Comparison of ENCODE assay signal across 13 cellular contexts in the genomic region with DNA sequence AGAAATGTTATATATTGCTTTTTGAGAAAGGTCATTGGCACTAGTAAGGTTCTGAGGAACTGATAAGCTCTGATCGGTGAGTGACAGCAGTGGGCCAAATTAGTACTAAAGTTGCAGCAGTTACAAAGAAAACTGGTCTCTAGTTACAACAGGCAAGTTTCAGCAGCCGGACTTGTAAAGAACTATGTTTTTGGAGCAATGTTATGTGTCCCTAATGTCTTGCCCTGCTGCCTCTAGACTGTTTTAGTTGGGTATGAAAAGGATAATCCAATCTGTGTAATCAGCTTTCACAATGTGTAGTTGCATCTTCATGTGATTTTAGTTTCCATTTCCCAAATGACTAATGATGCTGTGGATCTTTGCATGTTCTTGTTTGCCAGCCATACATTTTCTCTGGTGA.
DNase-seq lines count a peak whose midpoint lies in the region; ATAC-seq lines count a peak whose summit lies in the region.
"Had no signal": no experiment of that assay in that cellular context is flagged by ENCODE, and none has a peak within 500 bp of the region (broad histone marks: within the 10 kb centered on the region; RNA-seq: fewer than 3 reads in every experiment).

No MANE protein-coding gene starts in this region.

- intact Hi-C loops in activated CD4-positive, alpha-beta memory T cell treated with anti-CD3 and anti-CD28 coated beads for 36 hours (cut with micrococcal nuclease), result loop anchor here (1.0 to 5.0 kb wide), 6 partner anchors 24 to 195 kb away; a partner anchor contains a TSS
- intact Hi-C loops in aorta (cut with DNase I), result no loop called here

- no peak overlapping the region for H3K27ac ChIP-seq in aorta (ENCODE audit: low read depth in 1 of 2, low read length in 2 of 2)
- H3K27ac ChIP-seq: skin epidermis had no signal

- no peaks in the 10 kb centered on the region for H3K9me3 Mint-ChIP-seq in activated CD4-positive, alpha-beta memory T cell treated with anti-CD3 and anti-CD28 coated beads for 36 hours
- H3K9me3 Mint-ChIP-seq: HFFc6 had no signal

- H3K4me3 Mint-ChIP-seq in activated CD4-positive, alpha-beta memory T cell treated with anti-CD3 and anti-CD28 coated beads for 36 hours, result no peak overlapping the region
- H3K4me3 Mint-ChIP-seq: CD14-positive monocyte, HFFc6 had no signal

- H3K4me1 ChIP-seq in aorta (ENCODE audit: control insufficient read depth in 1 of 2, insufficient read depth in 2 of 2, low read length in 2 of 2), result no peaks in the 10 kb centered on the region

- H3K9me3 ChIP-seq in aorta (ENCODE audit: control insufficient read depth, low read length), result no peaks in the 10 kb centered on the region

- no peaks in the 10 kb centered on the region for H3K36me3 ChIP-seq in aorta (ENCODE audit: control insufficient read depth in 1 of 2, insufficient read depth in 2 of 2, low read length in 1 of 2)

- CTCF ChIA-PET in activated CD4-positive, alpha-beta memory T cell treated with anti-CD3 and anti-CD28 coated beads for 36 hours (lab: Charles Lee), result interaction anchor here (0.8 to 1.3 kb wide), 4 partner anchors 24 to 181 kb away, joined by 3 read pairs; no protein-coding TSS in a partner anchor

- peaks cover 70% of the 10 kb centered on the region for H3K4me1 Mint-ChIP-seq in activated CD4-positive, alpha-beta memory T cell treated with anti-CD3 and anti-CD28 coated beads for 36 hours (ENCODE audit: low read depth)
- H3K4me1 Mint-ChIP-seq: CD14-positive monocyte had no signal

- H3K36me3 Mint-ChIP-seq in activated CD4-positive, alpha-beta memory T cell treated with anti-CD3 and anti-CD28 coated beads for 36 hours, result no peaks in the 10 kb centered on the region
- H3K36me3 Mint-ChIP-seq: CD14-positive monocyte had no signal

- H3K27me3 ChIP-seq in aorta (ENCODE audit: control insufficient read depth in 1 of 2, insufficient read depth in 2 of 2, low read length in 1 of 2), result no peaks in the 10 kb centered on the region

- ATAC-seq in GM18868 (IDR thresholded peaks at IDR 0.05; ENCODE audit: unreplicated experiment), result peak; percentile 83
- ATAC-seq in HG02970 (IDR thresholded peaks at IDR 0.05; ENCODE audit: low FRiP score, unreplicated experiment), result peak; percentile 54
- no peak for ATAC-seq in HG03139 (IDR thresholded peaks at IDR 0.05; ENCODE audit: unreplicated experiment)
- no peak for ATAC-seq in aorta (ENCODE audit: low FRiP score)
- no peak for ATAC-seq in HG03521 (IDR thresholded peaks at IDR 0.05; ENCODE audit: unreplicated experiment)
- ATAC-seq: esophagus mucosa had no signal

- no peak overlapping the region for H3K4me3 ChIP-seq in aorta (ENCODE audit: low read length in 2 of 2)
- H3K4me3 ChIP-seq: skin epidermis had no signal

- WGBS in aorta, 2 donors, result 3 to 9% methylated on average over 2 of the region's 2 CpGs

- H3K27ac Mint-ChIP-seq in activated CD4-positive, alpha-beta memory T cell treated with anti-CD3 and anti-CD28 coated beads for 36 hours, result peak overlapping the region; percentile 76
- H3K27ac Mint-ChIP-seq: CD14-positive monocyte, HFFc6 had no signal

- POLR2A ChIA-PET in activated CD4-positive, alpha-beta memory T cell treated with anti-CD3 and anti-CD28 coated beads for 36 hours (lab: Charles Lee), result interaction anchor here (1.7 kb wide), 1 partner anchor 24 kb away, joined by 5 read pairs; no protein-coding TSS in a partner anchor

- DNase-seq in DMS 273 treated with DMSO at 0.1 percent for 48 hours (lab: John Stamatoyannopoulos, UW) (peak; percentile 67), NCI-H226 (no peak), aorta (no peak)
- peak; percentile 9 for DNase-seq in activated CD4-positive, alpha-beta memory T cell treated with anti-CD3 and anti-CD28 coated beads for 36 hours
- DNase-seq: activated CD8-positive, alpha-beta memory T cell treated with anti-CD3 and anti-CD28 coated beads for 24 hours; HFFc6 had no signal

- no peaks in the 10 kb centered on the region for H3K27me3 Mint-ChIP-seq in activated CD4-positive, alpha-beta memory T cell treated with anti-CD3 and anti-CD28 coated beads for 36 hours

Comparison
In these comparisons a context has a peak if more than half of its experiments do, and no peak if none do; other contexts are left out.
1. DNase-seq: peak in DMS 273 treated with DMSO at 0.1 percent for 48 hours (single experiment) and activated CD4-positive, alpha-beta memory T cell treated with anti-CD3 and anti-CD28 coated beads for 36 hours (single experiment); none in NCI-H226 (single experiment) and aorta (0 of 2).
2. ATAC-seq: peak in GM18868 (single experiment) and HG02970 (single experiment); none in HG03139 (single experiment), aorta (single experiment) and HG03521 (single experiment).